In genomic region chr10:103507235-103508191, GRCh38 we compare ENCODE assay signal across 12 cellular contexts. TPM values are rescaled to one million over a fixed set of nuclear protein-coding genes. Genes with fewer than 3 reads are reported as not detected.
DNase-seq lines count a peak whose midpoint lies in the region; ATAC-seq, FAIRE-seq and TF ChIP-seq lines count a peak whose summit lies in the region.
"Had no signal": no experiment of that assay in that cellular context is flagged by ENCODE, and none has a peak within 500 bp of the region (broad histone marks: within the 10 kb centered on the region; RNA-seq: fewer than 3 reads in every experiment).

No MANE protein-coding gene starts in this region.

- TF ChIP-seq CTCF in GM13977 (IDR thresholded peaks at IDR 0.05; ENCODE audit: extremely low read depth, insufficient read depth, missing control alignments) (peak; percentile 27), choroid plexus epithelial cell (conservative IDR thresholded peaks at IDR 0.05; ENCODE audit: low read depth, low read length) (peak; percentile 20)

- H3K27ac Mint-ChIP-seq in activated CD4-positive, alpha-beta memory T cell treated with anti-CD3 and anti-CD28 coated beads, Interleukin-2, amount 10 ng/mL, durations not matched to agents 7 days and 5 days: no peak overlapping the region

- intact Hi-C loops in posterior vena cava (cut with DNase I): loop anchor here in 1 of 2 donors (2.0 kb wide), 1 partner anchor 71 kb away; no protein-coding TSS in a partner anchor

- peaks cover 56% of the 10 kb centered on the region for H3K27me3 Mint-ChIP-seq in activated CD4-positive, alpha-beta memory T cell treated with anti-CD3 and anti-CD28 coated beads, Interleukin-2, amount 10 ng/mL, durations not matched to agents 7 days and 5 days

- peaks cover 19% of the 10 kb centered on the region for H3K4me1 Mint-ChIP-seq in activated CD4-positive, alpha-beta memory T cell treated with anti-CD3 and anti-CD28 coated beads, Interleukin-2, amount 10 ng/mL, durations not matched to agents 7 days and 5 days

- no peaks in the 10 kb centered on the region for H3K9me3 Mint-ChIP-seq in activated CD4-positive, alpha-beta memory T cell treated with anti-CD3 and anti-CD28 coated beads, Interleukin-2, amount 10 ng/mL, durations not matched to agents 7 days and 5 days

- H3K36me3 Mint-ChIP-seq in activated CD4-positive, alpha-beta memory T cell treated with anti-CD3 and anti-CD28 coated beads, Interleukin-2, amount 10 ng/mL, durations not matched to agents 7 days and 5 days (ENCODE audit: low read depth): no peaks in the 10 kb centered on the region

- in situ Hi-C loops in GM13977 (cut with MboI; ENCODE audit: low pct_unique_long_range_greater_than_20kb, low sequenced_read_pairs, unreplicated experiment): no loop called here

- DNase-seq in GM13977 (ENCODE audit: low spot score) (no peak), NCI-H187 treated with DMSO at 0.1 percent for 48 hours (lab: John Stamatoyannopoulos, UW) (peak; percentile 57), choroid plexus epithelial cell (ENCODE audit: low read depth) (no peak), posterior vena cava (ENCODE audit: low spot score) (peak; percentile 45), NCI-H2081 treated with DMSO at 0.1 percent for 48 hours (lab: John Stamatoyannopoulos, UW) (no peak), urothelium cell line (ENCODE audit: low spot score) (no peak)
- no peak for DNase-seq in activated CD4-positive, alpha-beta memory T cell treated with anti-CD3 and anti-CD28 coated beads, Interleukin-2, amount 10 ng/mL, durations not matched to agents 7 days and 5 days
- DNase-seq: amniotic stem cell; stimulated activated naive CD8-positive, alpha-beta T cell treated with anti-CD3 and anti-CD28 coated beads, Interleukin-15, Interleukin-2, amounts not matched to agents 100 U/mL and 50 U/mL, for 24 hours; T-helper 9 cell had no signal

- POLR2A ChIA-PET in activated CD4-positive, alpha-beta memory T cell treated with anti-CD3 and anti-CD28 coated beads, Interleukin-2, amount 10 ng/mL, durations not matched to agents 7 days and 5 days (lab: Charles Lee): interaction anchor here (1.4 kb wide), 1 partner anchor 16 kb away, joined by 3 read pairs; no protein-coding TSS in a partner anchor

- no peak for FAIRE-seq in urothelium cell line (lab: Jason Lieb, UNC)
- FAIRE-seq: endothelial cell of umbilical vein had no signal

- H3K4me3 Mint-ChIP-seq in activated CD4-positive, alpha-beta memory T cell treated with anti-CD3 and anti-CD28 coated beads, Interleukin-2, amount 10 ng/mL, durations not matched to agents 7 days and 5 days: no peak overlapping the region

- CTCF ChIA-PET in activated CD4-positive, alpha-beta memory T cell treated with anti-CD3 and anti-CD28 coated beads, Interleukin-2, amount 10 ng/mL, durations not matched to agents 7 days and 5 days (lab: Charles Lee): no interaction called here

- ATAC-seq in HG03469 (IDR thresholded peaks at IDR 0.05; ENCODE audit: unreplicated experiment): no peak
- ATAC-seq: stimulated activated naive CD8-positive, alpha-beta T cell treated with anti-CD3 and anti-CD28 coated beads, Interleukin-15, Interleukin-2, amounts not matched to agents 100 U/mL and 50 U/mL, for 24 hours had no signal

- H3K4me3 ChIP-seq in choroid plexus epithelial cell (ENCODE audit: low read depth, low read length): no peak overlapping the region

RNA-seq across cellular contexts. Expression of gene NEURL1, which starts 14.0 kb away (rescaled TPM):
- total RNA-seq in posterior vena cava: under 1 TPM; 0.37 to 0.48 TPM
- 1 to 10 TPM in 1 of 2 experiments, under 1 TPM in 1; 0.98 to 1.1 TPM for total RNA-seq in activated CD4-positive, alpha-beta memory T cell treated with anti-CD3 and anti-CD28 coated beads, Interleukin-2, amount 10 ng/mL, durations not matched to agents 7 days and 5 days

RNA-seq across cellular contexts. Expression of gene CALHM3, which starts 28.5 kb away (rescaled TPM):
- total RNA-seq in posterior vena cava: not detected
- under 1 TPM; 0.48 to 0.53 TPM for total RNA-seq in activated CD4-positive, alpha-beta memory T cell treated with anti-CD3 and anti-CD28 coated beads, Interleukin-2, amount 10 ng/mL, durations not matched to agents 7 days and 5 days
- total RNA-seq: endothelial cell of umbilical vein had no signal

RNA-seq across cellular contexts. Expression of gene CALHM1, which starts 48.8 kb away (rescaled TPM):
- not detected for total RNA-seq in posterior vena cava
- under 1 TPM; 0.58 to 0.73 TPM for total RNA-seq in activated CD4-positive, alpha-beta memory T cell treated with anti-CD3 and anti-CD28 coated beads, Interleukin-2, amount 10 ng/mL, durations not matched to agents 7 days and 5 days
- total RNA-seq: endothelial cell of umbilical vein had no signal

RNA-seq across cellular contexts. Expression of gene CALHM2, which starts 55.3 kb away (rescaled TPM):
- 10 to 100 TPM; 49.8 to 59.4 TPM for total RNA-seq in posterior vena cava
- 100 to 1,000 TPM; 135 to 138 TPM for total RNA-seq in activated CD4-positive, alpha-beta memory T cell treated with anti-CD3 and anti-CD28 coated beads, Interleukin-2, amount 10 ng/mL, durations not matched to agents 7 days and 5 days

Comparison
In these comparisons a context has a peak if more than half of its experiments do, and no peak if none do; other contexts are left out.
1. DNase-seq: peak in NCI-H187 treated with DMSO at 0.1 percent for 48 hours (single experiment) and posterior vena cava (single experiment); none in GM13977 (single experiment), choroid plexus epithelial cell (single experiment), NCI-H2081 treated with DMSO at 0.1 percent for 48 hours (single experiment), urothelium cell line (single experiment) and activated CD4-positive, alpha-beta memory T cell treated with anti-CD3 and anti-CD28 coated beads, Interleukin-2, amount 10 ng/mL, durations not matched to agents 7 days and 5 days (single experiment).